8 cellular contexts compared by ENCODE assay signal in genomic region chr15:83565553-83566159, GRCh38.
DNase-seq lines count a peak whose midpoint lies in the region; ATAC-seq, FAIRE-seq and TF ChIP-seq lines count a peak whose summit lies in the region.

No MANE protein-coding gene starts in this region.

- POLR2A ChIA-PET in SK-N-SH (lab: Yijun Ruan, JAX) = no interaction called here

- TF ChIP-seq CTCF in SK-N-SH (IDR thresholded peaks at IDR 0.05) (peak; percentile 75), pancreas (IDR thresholded peaks at IDR 0.05) (peak; percentile 19 to 48 (median 35))

- no peaks in the 10 kb centered on the region for H3K27me3 Mint-ChIP-seq in activated CD8-positive, alpha-beta memory T cell treated with anti-CD3 and anti-CD28 coated beads, Interleukin-2, amount 10 ng/mL, durations not matched to agents 7 days and 5 days

- H3K9me3 ChIP-seq in SK-N-SH (no peaks in the 10 kb centered on the region), pancreas (no peaks in the 10 kb centered on the region)

- H3K27me3 ChIP-seq in SK-N-SH (ENCODE audit: insufficient read depth) = no peaks in the 10 kb centered on the region
- no peaks in the 10 kb centered on the region for H3K27me3 ChIP-seq in pancreas

- DNase-seq in SK-N-SH = peak; percentile 25
- DNase-seq in NCI-H526 (lab: John Stamatoyannopoulos, UW) = peak; percentile 48 to 73
- peak; percentile 43 for DNase-seq in dermis blood vessel endothelial cell
- no peak for DNase-seq in pancreas
- no peak for DNase-seq in activated CD8-positive, alpha-beta memory T cell treated with anti-CD3 and anti-CD28 coated beads, Interleukin-2, amount 10 ng/mL, durations not matched to agents 7 days and 5 days

- H3K4me1 ChIP-seq in SK-N-SH (ENCODE audit: control insufficient read depth in 1 of 2, insufficient read depth in 2 of 2, low read depth in 1 of 2, low read length in 1 of 2) (no peaks in the 10 kb centered on the region), pancreas (no peaks in the 10 kb centered on the region)

- H3K27ac ChIP-seq in SK-N-SH (ENCODE audit: low read depth in 2 of 2, low read length in 1 of 2) (no peak overlapping the region), pancreas (no peak overlapping the region)

- H3K36me3 ChIP-seq in SK-N-SH (replicated peaks in 1 of 2; ENCODE audit: control insufficient read depth in 1 of 2, insufficient read depth in 2 of 2, low read length in 1 of 2) (no peaks in the 10 kb centered on the region), pancreas (no peaks in the 10 kb centered on the region)

- H3K4me3 Mint-ChIP-seq in activated CD8-positive, alpha-beta memory T cell treated with anti-CD3 and anti-CD28 coated beads, Interleukin-2, amount 10 ng/mL, durations not matched to agents 7 days and 5 days = no peak overlapping the region

- no peaks in the 10 kb centered on the region for H3K9me3 Mint-ChIP-seq in activated CD8-positive, alpha-beta memory T cell treated with anti-CD3 and anti-CD28 coated beads, Interleukin-2, amount 10 ng/mL, durations not matched to agents 7 days and 5 days (ENCODE audit: low read depth)

- intact Hi-C loops in pancreas (cut with DNase I) = loop anchor here in 1 of 3 donors (10.0 kb wide), 1 partner anchor 469 kb away; no protein-coding TSS in a partner anchor

- H2AFZ ChIP-seq in SK-N-SH (ENCODE audit: low read depth) = no peak overlapping the region

- CTCF ChIA-PET in SK-N-SH (lab: Yijun Ruan, JAX) = interaction anchor here (0.6 to 7.6 kb wide), 24 partner anchors 8 to 470 kb away, joined by 3 to 63 read pairs (median 4); partner anchors contain the start of gene SH3GL3
- CTCF ChIA-PET in activated CD8-positive, alpha-beta memory T cell treated with anti-CD3 and anti-CD28 coated beads, Interleukin-2, amount 10 ng/mL, durations not matched to agents 7 days and 5 days (lab: Charles Lee) = interaction anchor here (1.0 to 1.4 kb wide), 8 partner anchors 8 to 127 kb away, joined by 3 to 6 read pairs (median 4); no protein-coding TSS in a partner anchor

- no peak overlapping the region for H3K9ac ChIP-seq in SK-N-SH

- H3K79me2 ChIP-seq in SK-N-SH (ENCODE audit: insufficient read depth) = no peaks in the 10 kb centered on the region

- TF ChIP-seq RAD21 in SK-N-SH (IDR thresholded peaks at IDR 0.05; ENCODE audit: low read length) = peak; percentile 66

- no peak for FAIRE-seq in pancreas (lab: Jason Lieb, UNC)

- H3K4me1 Mint-ChIP-seq in activated CD8-positive, alpha-beta memory T cell treated with anti-CD3 and anti-CD28 coated beads, Interleukin-2, amount 10 ng/mL, durations not matched to agents 7 days and 5 days = no peaks in the 10 kb centered on the region

- H3K27ac Mint-ChIP-seq in activated CD8-positive, alpha-beta memory T cell treated with anti-CD3 and anti-CD28 coated beads, Interleukin-2, amount 10 ng/mL, durations not matched to agents 7 days and 5 days = no peak overlapping the region

- no peak for TF ChIP-seq EP300 in SK-N-SH (IDR thresholded peaks at IDR 0.05; ENCODE audit: borderline replicate concordance in 1 of 2, low read depth in 1 of 2, low read length in 1 of 2)

- no peaks in the 10 kb centered on the region for H3K9me2 ChIP-seq in SK-N-SH

- H4K20me1 ChIP-seq in SK-N-SH (ENCODE audit: insufficient read depth) = no peaks in the 10 kb centered on the region

- ATAC-seq in SK-N-SH treated with all-trans-retinoic acid at 6 μM for 48 hours (no peak; the same call in 2 of the 3 replicates), pancreas (peak; percentile 40 to 86 (median 62)), HG03045 (IDR thresholded peaks at IDR 0.05; ENCODE audit: unreplicated experiment) (no peak), GM19035 (IDR thresholded peaks at IDR 0.05; ENCODE audit: unreplicated experiment) (no peak)
- no peak for ATAC-seq in activated CD8-positive, alpha-beta memory T cell treated with anti-CD3 and anti-CD28 coated beads, Interleukin-2, amount 10 ng/mL, durations not matched to agents 7 days and 5 days

- H3F3A ChIP-seq in SK-N-SH (replicated peaks; ENCODE audit: insufficient read depth) = no peaks in the 10 kb centered on the region

- no peaks in the 10 kb centered on the region for H3K36me3 Mint-ChIP-seq in activated CD8-positive, alpha-beta memory T cell treated with anti-CD3 and anti-CD28 coated beads, Interleukin-2, amount 10 ng/mL, durations not matched to agents 7 days and 5 days

- no peak overlapping the region for H3K4me2 ChIP-seq in SK-N-SH

- 3% methylated on average over 4 of the region's 4 CpGs for WGBS in SK-N-SH (ENCODE audit: low lambda C conversion rate)
- 9 to 13% methylated on average over 4 of the region's 4 CpGs for WGBS in pancreas, 2 donors

- H3K4me3 ChIP-seq in SK-N-SH (ENCODE audit: low read depth in 2 of 2, low read length in 1 of 2) (no peak overlapping the region; a peak in 1 of 4 replicates), pancreas (no peak overlapping the region)

TF ChIP-seq in SK-N-SH, 30 proteins besides CTCF, POLR2A, EP300 and RAD21:
- TF ChIP-seq, protein P1, sequence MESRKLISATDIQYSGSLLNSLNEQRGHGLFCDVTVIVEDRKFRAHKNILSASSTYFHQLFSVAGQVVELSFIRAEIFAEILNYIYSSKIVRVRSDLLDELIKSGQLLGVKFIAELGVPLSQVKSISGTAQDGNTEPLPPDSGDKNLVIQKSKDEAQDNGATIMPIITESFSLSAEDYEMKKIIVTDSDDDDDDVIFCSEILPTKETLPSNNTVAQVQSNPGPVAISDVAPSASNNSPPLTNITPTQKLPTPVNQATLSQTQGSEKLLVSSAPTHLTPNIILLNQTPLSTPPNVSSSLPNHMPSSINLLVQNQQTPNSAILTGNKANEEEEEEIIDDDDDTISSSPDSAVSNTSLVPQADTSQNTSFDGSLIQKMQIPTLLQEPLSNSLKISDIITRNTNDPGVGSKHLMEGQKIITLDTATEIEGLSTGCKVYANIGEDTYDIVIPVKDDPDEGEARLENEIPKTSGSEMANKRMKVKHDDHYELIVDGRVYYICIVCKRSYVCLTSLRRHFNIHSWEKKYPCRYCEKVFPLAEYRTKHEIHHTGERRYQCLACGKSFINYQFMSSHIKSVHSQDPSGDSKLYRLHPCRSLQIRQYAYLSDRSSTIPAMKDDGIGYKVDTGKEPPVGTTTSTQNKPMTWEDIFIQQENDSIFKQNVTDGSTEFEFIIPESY (IDR thresholded peaks at IDR 0.05; ENCODE audit: borderline replicate concordance, low read depth) = no peak
- peak; percentile 16; the same call in 1 of the 2 replicates for TF ChIP-seq SMC3 (IDR thresholded peaks at IDR 0.05; ENCODE audit: low read depth, low read length)
- no peak for TF ChIP-seq PBX3 (IDR thresholded peaks at IDR 0.05)
- TF ChIP-seq SIN3A (IDR thresholded peaks at IDR 0.05; ENCODE audit: borderline replicate concordance, low read depth, low read length) = no peak
- TF ChIP-seq GATA2 (CRISPR knock-in tag; IDR thresholded peaks at IDR 0.05) = no peak
- TF ChIP-seq POLR2AphosphoS5 (IDR thresholded peaks at IDR 0.05; ENCODE audit: low read depth, low read length) = no peak
TF ChIP-seq in SK-N-SH: peak in this region for 1.

TF ChIP-seq in SK-N-SH treated with all-trans-retinoic acid at 6 μM for 48 hours, 23 proteins besides CTCF, POLR2A, EP300 and RAD21:
- TF ChIP-seq, protein P2, sequence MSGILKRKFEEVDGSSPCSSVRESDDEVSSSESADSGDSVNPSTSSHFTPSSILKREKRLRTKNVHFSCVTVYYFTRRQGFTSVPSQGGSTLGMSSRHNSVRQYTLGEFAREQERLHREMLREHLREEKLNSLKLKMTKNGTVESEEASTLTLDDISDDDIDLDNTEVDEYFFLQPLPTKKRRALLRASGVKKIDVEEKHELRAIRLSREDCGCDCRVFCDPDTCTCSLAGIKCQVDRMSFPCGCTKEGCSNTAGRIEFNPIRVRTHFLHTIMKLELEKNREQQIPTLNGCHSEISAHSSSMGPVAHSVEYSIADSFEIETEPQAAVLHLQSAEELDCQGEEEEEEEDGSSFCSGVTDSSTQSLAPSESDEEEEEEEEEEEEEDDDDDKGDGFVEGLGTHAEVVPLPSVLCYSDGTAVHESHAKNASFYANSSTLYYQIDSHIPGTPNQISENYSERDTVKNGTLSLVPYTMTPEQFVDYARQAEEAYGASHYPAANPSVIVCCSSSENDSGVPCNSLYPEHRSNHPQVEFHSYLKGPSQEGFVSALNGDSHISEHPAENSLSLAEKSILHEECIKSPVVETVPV (CRISPR knock-in tag; IDR thresholded peaks at IDR 0.05) = no peak
- TF ChIP-seq TOX (CRISPR knock-in tag; IDR thresholded peaks at IDR 0.05; ENCODE audit: borderline replicate concordance) (no peak), ZFP30 (CRISPR knock-in tag; IDR thresholded peaks at IDR 0.05) (no peak), OSR1 (CRISPR knock-in tag; IDR thresholded peaks at IDR 0.05) (no peak), ESRRG (CRISPR knock-in tag; IDR thresholded peaks at IDR 0.05) (no peak), ARNTL (CRISPR knock-in tag; IDR thresholded peaks at IDR 0.05; ENCODE audit: borderline replicate concordance, low read depth) (no peak), CSDC2 (CRISPR knock-in tag; IDR thresholded peaks at IDR 0.05) (no peak), POU6F1 (CRISPR knock-in tag; IDR thresholded peaks at IDR 0.05; ENCODE audit: borderline replicate concordance, low read depth) (no peak), GLIS3 (CRISPR knock-in tag; IDR thresholded peaks at IDR 0.05) (no peak)
- TF ChIP-seq, protein P3, sequence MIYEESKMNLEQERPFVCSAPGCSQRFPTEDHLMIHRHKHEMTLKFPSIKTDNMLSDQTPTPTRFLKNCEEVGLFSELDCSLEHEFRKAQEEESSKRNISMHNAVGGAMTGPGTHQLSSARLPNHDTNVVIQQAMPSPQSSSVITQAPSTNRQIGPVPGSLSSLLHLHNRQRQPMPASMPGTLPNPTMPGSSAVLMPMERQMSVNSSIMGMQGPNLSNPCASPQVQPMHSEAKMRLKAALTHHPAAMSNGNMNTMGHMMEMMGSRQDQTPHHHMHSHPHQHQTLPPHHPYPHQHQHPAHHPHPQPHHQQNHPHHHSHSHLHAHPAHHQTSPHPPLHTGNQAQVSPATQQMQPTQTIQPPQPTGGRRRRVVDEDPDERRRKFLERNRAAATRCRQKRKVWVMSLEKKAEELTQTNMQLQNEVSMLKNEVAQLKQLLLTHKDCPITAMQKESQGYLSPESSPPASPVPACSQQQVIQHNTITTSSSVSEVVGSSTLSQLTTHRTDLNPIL (CRISPR knock-in tag; IDR thresholded peaks at IDR 0.05; ENCODE audit: low read depth) = no peak
TF ChIP-seq in SK-N-SH treated with all-trans-retinoic acid at 6 μM for 48 hours: peak in this region for 0.

Comparison
In these comparisons a context has a peak if more than half of its experiments do, and no peak if none do; other contexts are left out.
1. DNase-seq: peak in SK-N-SH (single experiment), NCI-H526 (2 of 2) and dermis blood vessel endothelial cell (single experiment); none in pancreas (0 of 6) and activated CD8-positive, alpha-beta memory T cell treated with anti-CD3 and anti-CD28 coated beads, Interleukin-2, amount 10 ng/mL, durations not matched to agents 7 days and 5 days (single experiment).
2. ATAC-seq: peak in pancreas (4 of 4); none in SK-N-SH treated with all-trans-retinoic acid at 6 μM for 48 hours (single experiment), activated CD8-positive, alpha-beta memory T cell treated with anti-CD3 and anti-CD28 coated beads, Interleukin-2, amount 10 ng/mL, durations not matched to agents 7 days and 5 days (single experiment), HG03045 (single experiment) and GM19035 (single experiment).